In the genomic region with DNA sequence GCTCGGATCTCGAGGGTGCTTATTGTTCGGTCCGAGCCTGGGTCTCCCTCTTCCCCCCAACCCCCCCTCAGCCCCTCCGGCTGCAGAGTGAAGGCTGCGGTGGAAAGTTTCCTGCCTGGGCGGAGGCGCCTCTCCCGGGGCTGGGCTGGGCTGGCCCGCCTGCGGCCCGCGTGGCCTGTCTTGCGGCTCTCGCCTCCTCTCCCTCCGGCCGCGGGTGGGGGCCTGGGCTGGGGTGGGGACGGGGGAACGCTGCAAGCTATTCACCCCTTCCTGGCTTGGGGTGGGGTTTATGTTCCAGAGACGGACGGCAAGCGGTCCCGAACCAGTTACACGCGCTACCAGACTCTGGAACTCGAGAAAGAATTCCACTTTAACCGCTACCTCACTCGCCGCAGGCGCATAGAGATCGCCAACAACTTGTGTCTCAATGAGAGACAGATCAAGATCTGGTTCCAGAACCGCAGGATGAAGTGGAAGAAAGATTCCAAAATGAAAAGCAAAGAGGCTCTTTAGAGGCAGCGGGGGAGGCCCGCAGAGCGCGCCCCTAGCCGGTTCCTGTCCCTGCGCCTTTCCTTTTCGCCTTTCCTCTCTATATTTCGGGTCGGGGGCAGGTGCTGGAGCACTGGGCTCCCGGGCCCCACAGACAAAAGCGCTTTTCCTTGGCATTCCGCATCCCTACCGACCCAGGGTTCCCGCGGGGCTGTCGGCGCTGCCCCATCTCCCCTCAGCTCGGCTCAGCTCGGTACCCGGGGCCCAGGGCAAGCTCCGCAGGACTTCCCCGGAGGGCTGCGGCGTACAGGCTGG, we compare ENCODE assay signal across 9 cellular contexts. TPM values are rescaled to one million over a fixed set of nuclear protein-coding genes. Genes with fewer than 3 reads are reported as not detected.
DNase-seq lines count a peak whose midpoint lies in the region; TF ChIP-seq lines count a peak whose summit lies in the region.
"Had no signal": no experiment of that assay in that cellular context is flagged by ENCODE, and none has a peak within 500 bp of the region (broad histone marks: within the 10 kb centered on the region; RNA-seq: fewer than 3 reads in every experiment).

No MANE protein-coding gene starts in this region.

- H3K4me1 Mint-ChIP-seq in activated naive CD4-positive, alpha-beta T cell treated with anti-CD3 and anti-CD28 coated beads, Interleukin-2, amount 50 U/mL, for 24 hours, result peaks cover 20% of the 10 kb centered on the region
- H3K4me1 Mint-ChIP-seq in type B pancreatic cell (ENCODE audit: unreplicated experiment), result peaks cover 52% of the 10 kb centered on the region

- H3K27ac Mint-ChIP-seq in activated naive CD4-positive, alpha-beta T cell treated with anti-CD3 and anti-CD28 coated beads, Interleukin-2, amount 50 U/mL, for 24 hours, result no peak overlapping the region
- peak overlapping the region; percentile 76 for H3K27ac Mint-ChIP-seq in type B pancreatic cell
- H3K27ac Mint-ChIP-seq: activated CD4-positive, alpha-beta memory T cell treated with anti-CD3 and anti-CD28 coated beads, Interleukin-2, amount 10 ng/mL, durations not matched to agents 7 days and 5 days had no signal

- peaks cover 58% of the 10 kb centered on the region for H3K27me3 Mint-ChIP-seq in activated naive CD4-positive, alpha-beta T cell treated with anti-CD3 and anti-CD28 coated beads, Interleukin-2, amount 50 U/mL, for 24 hours
- peaks cover 66% of the 10 kb centered on the region for H3K27me3 Mint-ChIP-seq in type B pancreatic cell

- H3K9me3 Mint-ChIP-seq in activated naive CD4-positive, alpha-beta T cell treated with anti-CD3 and anti-CD28 coated beads, Interleukin-2, amount 50 U/mL, for 24 hours, result no peaks in the 10 kb centered on the region
- H3K9me3 Mint-ChIP-seq in type B pancreatic cell, result no peaks in the 10 kb centered on the region
- H3K9me3 Mint-ChIP-seq: activated CD4-positive, alpha-beta memory T cell treated with anti-CD3 and anti-CD28 coated beads, Interleukin-2, amount 10 ng/mL, durations not matched to agents 7 days and 5 days had no signal

- intact Hi-C loops in left ventricle myocardium inferior (cut with micrococcal nuclease), result no loop called here

- H3K4me3 Mint-ChIP-seq in activated naive CD4-positive, alpha-beta T cell treated with anti-CD3 and anti-CD28 coated beads, Interleukin-2, amount 50 U/mL, for 24 hours, result peak overlapping the region; percentile 16
- peak overlapping the region; percentile 89 for H3K4me3 Mint-ChIP-seq in type B pancreatic cell
- H3K4me3 Mint-ChIP-seq: activated CD4-positive, alpha-beta memory T cell treated with anti-CD3 and anti-CD28 coated beads, Interleukin-2, amount 10 ng/mL, durations not matched to agents 7 days and 5 days had no signal

- no peak overlapping the region for H3K27ac ChIP-seq in left ventricle myocardium inferior (replicated peaks)

- peaks cover 34% of the 10 kb centered on the region for H3K4me1 ChIP-seq in left ventricle myocardium inferior

- H3K36me3 ChIP-seq in left ventricle myocardium inferior, result no peaks in the 10 kb centered on the region

- no peaks in the 10 kb centered on the region for H3K36me3 Mint-ChIP-seq in activated naive CD4-positive, alpha-beta T cell treated with anti-CD3 and anti-CD28 coated beads, Interleukin-2, amount 50 U/mL, for 24 hours
- peaks cover 14% of the 10 kb centered on the region for H3K36me3 Mint-ChIP-seq in type B pancreatic cell

- DNase-seq in activated naive CD4-positive, alpha-beta T cell treated with anti-CD3 and anti-CD28 coated beads, Interleukin-2, amount 50 U/mL, for 16 hours, result no peak
- DNase-seq in left ventricle myocardium inferior (no peak), type B pancreatic cell (ENCODE audit: extremely low spot score, unreplicated experiment) (no peak), globus pallidus (ENCODE audit: low spot score) (no peak), NCI-H2029 (lab: John Stamatoyannopoulos, UW) (no peak)
- DNase-seq: activated CD4-positive, alpha-beta memory T cell treated with anti-CD3 and anti-CD28 coated beads, Interleukin-2, amount 10 ng/mL, durations not matched to agents 7 days and 5 days; MV-4-11 had no signal

- H3K9me3 ChIP-seq in left ventricle myocardium inferior (replicated peaks), result peaks cover 4% of the 10 kb centered on the region

- TF ChIP-seq CTCF in left ventricle myocardium inferior (IDR thresholded peaks at IDR 0.05; ENCODE audit: borderline replicate concordance) (no peak), type B pancreatic cell (conservative IDR thresholded peaks at IDR 0.05) (no peak)

- H3K4me3 ChIP-seq in left ventricle myocardium inferior, result peak overlapping the region; percentile 50

- H3K27me3 ChIP-seq in left ventricle myocardium inferior (ENCODE audit: low read depth), result peaks cover 100% of the 10 kb centered on the region

RNA-seq across cellular contexts. Expression of gene HOXC5, which starts 1.3 kb away (rescaled TPM):
- total RNA-seq in left ventricle myocardium inferior (not detected), type B pancreatic cell (ENCODE audit: low replicate concordance) (1.9 and 56.9 TPM in 2 replicates)
- total RNA-seq: activated CD4-positive, alpha-beta memory T cell treated with anti-CD3 and anti-CD28 coated beads, Interleukin-2, amount 10 ng/mL, durations not matched to agents 7 days and 5 days; frontal cortex had no signal

RNA-seq across cellular contexts. Expression of gene HOXC6, which starts 5.9 kb away (rescaled TPM):
- total RNA-seq in left ventricle myocardium inferior (not detected), type B pancreatic cell (ENCODE audit: low replicate concordance) (4.8 and 23.0 TPM in 2 replicates)
- total RNA-seq: activated CD4-positive, alpha-beta memory T cell treated with anti-CD3 and anti-CD28 coated beads, Interleukin-2, amount 10 ng/mL, durations not matched to agents 7 days and 5 days; frontal cortex had no signal

RNA-seq across cellular contexts. Expression of gene HOXC4, which starts 19.5 kb away (rescaled TPM):
- total RNA-seq in left ventricle myocardium inferior (not detected), type B pancreatic cell (ENCODE audit: low replicate concordance) (6.7 and 47.9 TPM in 2 replicates)
- total RNA-seq: frontal cortex had no signal

RNA-seq across cellular contexts. Expression of gene HOXC8, which starts 25.4 kb away (rescaled TPM):
- total RNA-seq in left ventricle myocardium inferior (not detected), type B pancreatic cell (ENCODE audit: low replicate concordance) (0.77 and 1.5 TPM in 2 replicates)
- total RNA-seq: activated CD4-positive, alpha-beta memory T cell treated with anti-CD3 and anti-CD28 coated beads, Interleukin-2, amount 10 ng/mL, durations not matched to agents 7 days and 5 days; frontal cortex had no signal

RNA-seq across cellular contexts. Expression of gene HOXC9, which starts 34.2 kb away (rescaled TPM):
- total RNA-seq in left ventricle myocardium inferior (not detected), type B pancreatic cell (ENCODE audit: low replicate concordance) (0.27 and 0.36 TPM in 2 replicates)
- total RNA-seq: activated CD4-positive, alpha-beta memory T cell treated with anti-CD3 and anti-CD28 coated beads, Interleukin-2, amount 10 ng/mL, durations not matched to agents 7 days and 5 days; frontal cortex had no signal
